Comparison of ENCODE assay signal across 8 cellular contexts in genomic region chr1:42816600-42817439, GRCh38. TPM values are rescaled to one million over a fixed set of nuclear protein-coding genes. Genes with fewer than 3 reads are reported as not detected.
DNase-seq lines count a peak whose midpoint lies in the region; ATAC-seq and TF ChIP-seq lines count a peak whose summit lies in the region.

Gene ERMAP (plus strand): TSS chr1:42817122. CDS start chr1:42830449, 13,327 bp downstream.
Gene SVBP (minus strand): TSS chr1:42817397. CDS start chr1:42816544, 853 bp downstream.

- peak; percentile 84 for ATAC-seq in HG03045 (IDR thresholded peaks at IDR 0.05; ENCODE audit: unreplicated experiment)

- peaks cover 25% of the 10 kb centered on the region for H3K36me3 Mint-ChIP-seq in brain

- no peak for TF ChIP-seq CTCF in brain (conservative IDR thresholded peaks at IDR 0.05)

- H3K9ac ChIP-seq in skeletal muscle tissue (ENCODE audit: low read depth in 1 of 3, low read length in 3 of 3) = peak within 1 kb of the TSS; percentile 91 to 98 (median 95)

- H3K27ac ChIP-seq in skeletal muscle tissue (ENCODE audit: low read depth, low read length) = peak within 1 kb of the TSS; percentile 94

- peak within 1 kb of the TSS; percentile 88 to 96 (median 94) for H3K4me3 Mint-ChIP-seq in brain

- peak within 1 kb of the TSS; percentile 83 to 97 (median 94) for H3K27ac Mint-ChIP-seq in brain

- H3K4me3 ChIP-seq in iPS-18c (ENCODE audit: insufficient read depth, low read depth, low read length) (peak within 1 kb of the TSS; percentile 88), skeletal muscle tissue (ENCODE audit: low read length in 3 of 3) (peak within 1 kb of the TSS; percentile 88 to 95 (median 92))

- H3K4me1 ChIP-seq in skeletal muscle tissue (ENCODE audit: control insufficient read depth in 3 of 3, insufficient read depth in 3 of 3, low read length in 3 of 3) = peaks cover 9 to 17% (median 10%) of the 10 kb centered on the region in 3 donors

- peaks cover 42% of the 10 kb centered on the region for H3K4me1 Mint-ChIP-seq in brain

- peak; percentile 87 for DNase-seq in NCI-H1436 (lab: John Stamatoyannopoulos, UW)
- DNase-seq in NCI-H1436 treated with DMSO at 0.1 percent for 48 hours (lab: John Stamatoyannopoulos, UW) = no peak
- DNase-seq in NCI-H2107 (lab: John Stamatoyannopoulos, UW) = peak; percentile 81
- peak; percentile 94 for DNase-seq in UCSD-AML1 (lab: John Stamatoyannopoulos, UW; ENCODE audit: unreplicated experiment)

- no peaks in the 10 kb centered on the region for H3K27me3 ChIP-seq in skeletal muscle tissue (ENCODE audit: control insufficient read depth in 3 of 3, insufficient read depth in 3 of 3, low read length in 3 of 3)

- H3K27me3 Mint-ChIP-seq in brain = no peaks in the 10 kb centered on the region

- H3K9me3 Mint-ChIP-seq in brain = no peaks in the 10 kb centered on the region

- no peaks in the 10 kb centered on the region for H3K9me3 ChIP-seq in iPS-18c (ENCODE audit: control insufficient read depth, insufficient read depth, low read length)
- H3K9me3 ChIP-seq in skeletal muscle tissue (ENCODE audit: control insufficient read depth in 3 of 3, low read length in 3 of 3) = no peaks in the 10 kb centered on the region

- H3K36me3 ChIP-seq in skeletal muscle tissue (ENCODE audit: control insufficient read depth in 3 of 3, insufficient read depth in 3 of 3, low read length in 3 of 3) = peaks cover 0 to 3% (median 2%) of the 10 kb centered on the region in 3 donors

RNA-seq across cellular contexts. Expression of gene ERMAP, which starts in this region (rescaled TPM):
- 4.9 TPM for polyA plus RNA-seq in brain (ENCODE audit: insufficient read depth, low read depth, low replicate concordance)
- 5.2 TPM for total RNA-seq in skeletal muscle tissue

RNA-seq across cellular contexts. Expression of gene SVBP, which starts in this region (rescaled TPM):
- polyA plus RNA-seq in brain (ENCODE audit: insufficient read depth, low read depth, low replicate concordance) = 97.6 TPM
- total RNA-seq in skeletal muscle tissue = 34.4 TPM
